ENCODE assay signal across 8 cellular contexts in the genomic region with DNA sequence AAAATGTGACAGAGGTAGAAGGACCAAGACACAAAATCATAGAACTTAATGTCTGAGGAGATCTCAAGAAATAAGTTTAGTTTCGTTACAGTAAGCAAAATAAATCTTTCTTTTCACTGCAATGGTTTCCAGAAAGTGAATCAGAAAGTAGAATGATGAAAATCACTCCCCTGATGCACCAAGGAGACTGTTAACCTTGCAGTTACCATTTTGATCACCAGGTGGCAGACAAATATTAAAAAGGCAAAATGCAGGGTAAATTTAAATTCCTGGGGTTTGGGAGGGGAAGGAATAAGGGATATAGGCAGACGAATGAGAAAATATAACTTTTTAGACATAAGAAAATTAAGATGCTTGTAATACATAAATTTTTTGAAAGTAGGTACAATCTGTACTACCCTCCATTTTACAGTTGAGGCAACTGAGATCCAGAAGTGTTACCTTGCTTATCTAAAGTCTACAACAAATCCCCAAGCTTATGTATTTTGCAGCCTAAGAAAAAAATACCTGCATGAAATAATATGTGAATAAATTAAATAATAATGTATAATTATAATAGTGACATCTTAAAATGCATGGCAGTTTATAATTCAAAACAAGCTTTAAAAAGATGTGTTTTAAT.
DNase-seq lines count a peak whose midpoint lies in the region; ATAC-seq, FAIRE-seq and TF ChIP-seq lines count a peak whose summit lies in the region.

No MANE protein-coding gene starts in this region.

- no peaks in the 10 kb centered on the region for H3K9me3 ChIP-seq in pancreas

- FAIRE-seq in pancreas (lab: Jason Lieb, UNC), result no peak

- DNase-seq in activated T-cell treated with anti-CD3 and anti-CD28 coated beads for 4 hours (peak; percentile 12), RWPE1 (ENCODE audit: low spot score) (peak; percentile 71), erythroblast (lab: John Stamatoyannopoulos, UW) (peak; percentile 33 to 67), pancreas (no peak), T1000 (lab: John Stamatoyannopoulos, UW) (no peak)
- no peak for DNase-seq in activated T-cell treated with anti-CD3 and anti-CD28 coated beads, Interleukin-2, amount 50 U/mL, for 48 hours

- H3K4me3 ChIP-seq in pancreas, result no peak overlapping the region

- H3K27me3 ChIP-seq in pancreas, result no peaks in the 10 kb centered on the region

- peak; percentile 75 for TF ChIP-seq CTCF in RWPE1 (conservative IDR thresholded peaks at IDR 0.05; ENCODE audit: low read depth)
- peak; percentile 17 to 46 (median 34) for TF ChIP-seq CTCF in pancreas (IDR thresholded peaks at IDR 0.05)

- intact Hi-C loops in pancreas (cut with DNase I), result no loop called here

- WGBS in pancreas, 2 donors, result 48 to 68% methylated on average over 2 of the region's 2 CpGs

- no peak overlapping the region for H3K27ac ChIP-seq in RWPE1
- no peak overlapping the region for H3K27ac ChIP-seq in pancreas

- no peaks in the 10 kb centered on the region for H3K4me1 ChIP-seq in pancreas

- ATAC-seq in GM19463 (IDR thresholded peaks at IDR 0.05; ENCODE audit: unreplicated experiment), result peak; percentile 60
- peak; percentile 62 for ATAC-seq in HG03521 (IDR thresholded peaks at IDR 0.05; ENCODE audit: unreplicated experiment)
- ATAC-seq in pancreas, result peak in 3 of 4 donors; percentile 39 to 56 (median 47)

- POLR2A ChIA-PET in RWPE1 (lab: Yijun Ruan, JAX; ENCODE audit: low non-redundant PET), result no interaction called here

- CTCF ChIA-PET in RWPE1 (lab: Yijun Ruan, JAX), result interaction anchor here (0.5 to 2.3 kb wide), 15 partner anchors 9 to 1128 kb away, joined by 3 to 7 read pairs (median 3); no protein-coding TSS in a partner anchor

- TF ChIP-seq POLR2A in erythroblast (IDR thresholded peaks at IDR 0.05; ENCODE audit: low read length), result no peak

- H3K36me3 ChIP-seq in pancreas, result no peaks in the 10 kb centered on the region

Comparison
In these comparisons a context has a peak if more than half of its experiments do, and no peak if none do; other contexts are left out.
1. DNase-seq: peak in activated T-cell treated with anti-CD3 and anti-CD28 coated beads for 4 hours (single experiment), RWPE1 (single experiment) and erythroblast (2 of 2); none in activated T-cell treated with anti-CD3 and anti-CD28 coated beads, Interleukin-2, amount 50 U/mL, for 48 hours (0 of 2), pancreas (0 of 6) and T1000 (single experiment).
2. Peak in every context shown above with its lines, with median percentiles within 50 percentile points of each other: ATAC-seq.